ENCODE assay signal across 12 cellular contexts in the genomic region with DNA sequence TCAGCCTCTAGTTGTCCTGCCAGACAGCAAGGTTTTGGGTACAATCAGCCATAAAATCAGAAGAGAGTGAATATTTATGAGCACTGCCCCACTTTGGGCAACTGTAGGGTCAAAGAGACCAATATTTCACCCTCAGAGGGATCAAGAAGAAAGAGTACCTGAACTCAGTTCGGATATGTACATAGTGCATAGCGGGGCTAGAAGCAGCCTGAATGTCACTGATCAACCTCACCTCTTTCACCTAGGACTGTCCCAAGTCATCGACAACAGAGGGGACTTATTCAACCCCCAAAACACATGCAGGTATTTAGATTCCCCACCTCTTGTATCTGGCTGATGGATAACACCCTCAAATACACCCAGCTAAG.
A peak's percentile ranks its signal among the peaks of the same experiment; 100 is the strongest.
DNase-seq lines count a peak whose midpoint lies in the region; ATAC-seq and TF ChIP-seq lines count a peak whose summit lies in the region.
"Had no signal": no experiment of that assay in that cellular context is flagged by ENCODE, and none has a peak within 500 bp of the region (broad histone marks: within the 10 kb centered on the region; RNA-seq: fewer than 3 reads in every experiment).

No MANE protein-coding gene starts in this region.

- no peaks in the 10 kb centered on the region for H3K4me1 ChIP-seq in tibial nerve

- H3K36me3 Mint-ChIP-seq in activated CD8-positive, alpha-beta memory T cell treated with anti-CD3 and anti-CD28 coated beads, Interleukin-2, amount 10 ng/mL, durations not matched to agents 7 days and 5 days: peaks cover 15% of the 10 kb centered on the region
- peaks cover 22 to 34% of the 10 kb centered on the region in 2 donors for H3K36me3 Mint-ChIP-seq in activated T-cell treated with anti-CD3 and anti-CD28 coated beads, Interleukin-2, amount 50 U/mL, for 72 hours (ENCODE audit: insufficient read depth in 2 of 2)
- H3K36me3 Mint-ChIP-seq: natural killer cell had no signal

- TF ChIP-seq CTCF in tibial nerve (IDR thresholded peaks at IDR 0.05) (no peak), GM13977 (IDR thresholded peaks at IDR 0.05; ENCODE audit: extremely low read depth, insufficient read depth, missing control alignments) (no peak)

- ATAC-seq in activated CD8-positive, alpha-beta memory T cell treated with anti-CD3 and anti-CD28 coated beads, Interleukin-2, amount 10 ng/mL, durations not matched to agents 7 days and 5 days: peak; percentile 28
- peak; percentile 21 for ATAC-seq in HG02588 (IDR thresholded peaks at IDR 0.05; ENCODE audit: unreplicated experiment)
- peak in 1 of 2 donors; percentile 28 for ATAC-seq in activated T-cell treated with anti-CD3 and anti-CD28 coated beads, Interleukin-2, amount 50 U/mL, for 72 hours (replicated peaks in 1 of 2)
- ATAC-seq: natural killer cell had no signal

- H3K27me3 Mint-ChIP-seq in activated CD8-positive, alpha-beta memory T cell treated with anti-CD3 and anti-CD28 coated beads, Interleukin-2, amount 10 ng/mL, durations not matched to agents 7 days and 5 days: no peaks in the 10 kb centered on the region
- H3K27me3 Mint-ChIP-seq in activated T-cell treated with anti-CD3 and anti-CD28 coated beads, Interleukin-2, amount 50 U/mL, for 72 hours (ENCODE audit: low read depth): no peaks in the 10 kb centered on the region

- H3K9me3 ChIP-seq in tibial nerve: peaks cover 0 to 6% (median 0%) of the 10 kb centered on the region in 4 donors

- no peaks in the 10 kb centered on the region for H3K36me3 ChIP-seq in tibial nerve

- DNase-seq in activated CD8-positive, alpha-beta memory T cell treated with anti-CD3 and anti-CD28 coated beads, Interleukin-2, amount 10 ng/mL, durations not matched to agents 7 days and 5 days: no peak
- no peak for DNase-seq in activated CD8-positive, alpha-beta memory T cell treated with anti-CD3 and anti-CD28 coated beads for 24 hours
- DNase-seq in activated T-cell treated with anti-CD3 and anti-CD28 coated beads, Interleukin-2, amount 50 U/mL, for 72 hours: no peak
- peak; percentile 45 for DNase-seq in stimulated activated CD8-positive, alpha-beta memory T cell treated with anti-CD3 and anti-CD28 coated beads, Interleukin-4, amount 100 ng/mL, for 48 hours
- DNase-seq in tibial nerve (ENCODE audit: low spot score in 2 of 2): no peak
- no peak for DNase-seq in NCI-H2107 treated with DMSO at 0.1 percent for 48 hours (lab: John Stamatoyannopoulos, UW; ENCODE audit: unreplicated experiment)
- no peak for DNase-seq in GM13977 (ENCODE audit: low spot score)
- DNase-seq: amniotic stem cell, natural killer cell, NCI-H1436, NCI-H82 had no signal

- in situ Hi-C loops in GM13977 (cut with MboI; ENCODE audit: low pct_unique_long_range_greater_than_20kb, low sequenced_read_pairs, unreplicated experiment): no loop called here

- CTCF ChIA-PET in activated CD8-positive, alpha-beta memory T cell treated with anti-CD3 and anti-CD28 coated beads, Interleukin-2, amount 10 ng/mL, durations not matched to agents 7 days and 5 days (lab: Charles Lee): interaction anchor here (1.4 kb wide), 1 partner anchor 9 kb away, joined by 5 read pairs; no protein-coding TSS in a partner anchor

- WGBS in tibial nerve, 2 donors: 91 to 96% methylated on average over 3 of the region's 3 CpGs

- H3K27ac Mint-ChIP-seq in activated CD8-positive, alpha-beta memory T cell treated with anti-CD3 and anti-CD28 coated beads, Interleukin-2, amount 10 ng/mL, durations not matched to agents 7 days and 5 days: peak overlapping the region; percentile 44
- H3K27ac Mint-ChIP-seq in activated T-cell treated with anti-CD3 and anti-CD28 coated beads, Interleukin-2, amount 50 U/mL, for 72 hours: peak overlapping the region; percentile 94
- H3K27ac Mint-ChIP-seq: natural killer cell had no signal

- no peak overlapping the region for H3K4me3 Mint-ChIP-seq in activated CD8-positive, alpha-beta memory T cell treated with anti-CD3 and anti-CD28 coated beads, Interleukin-2, amount 10 ng/mL, durations not matched to agents 7 days and 5 days
- peak overlapping the region; percentile 75 to 81 for H3K4me3 Mint-ChIP-seq in activated T-cell treated with anti-CD3 and anti-CD28 coated beads, Interleukin-2, amount 50 U/mL, for 72 hours
- H3K4me3 Mint-ChIP-seq: natural killer cell had no signal

- H3K9me3 Mint-ChIP-seq in activated CD8-positive, alpha-beta memory T cell treated with anti-CD3 and anti-CD28 coated beads, Interleukin-2, amount 10 ng/mL, durations not matched to agents 7 days and 5 days (ENCODE audit: low read depth): peaks cover 8% of the 10 kb centered on the region
- H3K9me3 Mint-ChIP-seq in activated T-cell treated with anti-CD3 and anti-CD28 coated beads, Interleukin-2, amount 50 U/mL, for 72 hours: peaks cover 10 to 12% of the 10 kb centered on the region in 2 donors
- H3K9me3 Mint-ChIP-seq: natural killer cell had no signal

- no peak for TF ChIP-seq POLR2A in tibial nerve (IDR thresholded peaks at IDR 0.05)

- no peak overlapping the region for H3K4me3 ChIP-seq in tibial nerve

- TF ChIP-seq EP300 in tibial nerve (IDR thresholded peaks at IDR 0.05): no peak

- no peak overlapping the region for H3K27ac ChIP-seq in tibial nerve

- no peaks in the 10 kb centered on the region for H3K27me3 ChIP-seq in tibial nerve

- H3K4me1 Mint-ChIP-seq in activated CD8-positive, alpha-beta memory T cell treated with anti-CD3 and anti-CD28 coated beads, Interleukin-2, amount 10 ng/mL, durations not matched to agents 7 days and 5 days: peaks cover 29% of the 10 kb centered on the region
- peaks cover 75% of the 10 kb centered on the region for H3K4me1 Mint-ChIP-seq in activated T-cell treated with anti-CD3 and anti-CD28 coated beads, Interleukin-2, amount 50 U/mL, for 72 hours (ENCODE audit: low read depth)
- H3K4me1 Mint-ChIP-seq: natural killer cell had no signal
